ENCODE assay signal across 12 cellular contexts in genomic region chr4:82680834-82681233, GRCh38.
"Had no signal": no experiment of that assay in that cellular context is flagged by ENCODE, and none has a peak within 500 bp of the region (broad histone marks: within the 10 kb centered on the region; RNA-seq: fewer than 3 reads in every experiment).

No MANE protein-coding gene starts in this region.

- H3K36me3 Mint-ChIP-seq: activated naive CD8-positive, alpha-beta T cell treated with anti-CD3 and anti-CD28 coated beads, Interleukin-2, amount 10 ng/mL, durations not matched to agents 7 days and 5 days; stimulated activated naive B cell treated with anti-CD40 and anti-IgM and Interleukin-4, amounts not matched to agents 10 μg/mL and 1 μg/mL and 100 μg/mL, for 72 hours had no signal

- H3K4me3 ChIP-seq: lower lobe of right lung, neural progenitor cell, tibial artery had no signal

- H3K4me1 Mint-ChIP-seq: activated CD4-positive, alpha-beta T cell treated with anti-CD3 and anti-CD28 coated beads, Interleukin-2, amount 10 ng/mL, durations not matched to agents 7 days and 5 days had no signal

- H3K27me3 Mint-ChIP-seq: stimulated activated naive B cell treated with anti-CD40 and anti-IgM and Interleukin-4, amounts not matched to agents 10 μg/mL and 1 μg/mL and 100 μg/mL, for 72 hours had no signal

- H3K27ac Mint-ChIP-seq: activated CD4-positive, alpha-beta T cell treated with anti-CD3 and anti-CD28 coated beads, Interleukin-2, amount 10 ng/mL, durations not matched to agents 7 days and 5 days; activated naive CD8-positive, alpha-beta T cell treated with anti-CD3 and anti-CD28 coated beads, Interleukin-2, amount 10 ng/mL, durations not matched to agents 7 days and 5 days; effector memory CD8-positive, alpha-beta T cell; mesothelial cell of epicardium; stimulated activated naive B cell treated with anti-CD40 and anti-IgM and Interleukin-4, amounts not matched to agents 10 μg/mL and 1 μg/mL and 100 μg/mL, for 72 hours had no signal

- H3K4me3 Mint-ChIP-seq: activated CD4-positive, alpha-beta T cell treated with anti-CD3 and anti-CD28 coated beads, Interleukin-2, amount 10 ng/mL, durations not matched to agents 7 days and 5 days; activated naive CD8-positive, alpha-beta T cell treated with anti-CD3 and anti-CD28 coated beads, Interleukin-2, amount 10 ng/mL, durations not matched to agents 7 days and 5 days; effector memory CD8-positive, alpha-beta T cell; mesothelial cell of epicardium; neural progenitor cell; stimulated activated naive B cell treated with anti-CD40 and anti-IgM and Interleukin-4, amounts not matched to agents 10 μg/mL and 1 μg/mL and 100 μg/mL, for 72 hours had no signal

- DNase-seq: activated CD4-positive, alpha-beta T cell treated with anti-CD3 and anti-CD28 coated beads, Interleukin-2, amount 10 ng/mL, durations not matched to agents 7 days and 5 days; activated gamma-delta T cell treated with Interleukin-2 at 50 U/mL for 16 hours; activated naive CD8-positive, alpha-beta T cell treated with anti-CD3 and anti-CD28 coated beads, Interleukin-2, amount 10 ng/mL, durations not matched to agents 7 days and 5 days; effector memory CD8-positive, alpha-beta T cell; foreskin melanocyte; kidney glomerular epithelial cell; lower lobe of right lung; retina; stimulated activated naive B cell treated with anti-CD40 and anti-IgM and Interleukin-4, amounts not matched to agents 10 μg/mL and 1 μg/mL and 100 μg/mL, for 72 hours; tibial artery had no signal

- H3K9me3 Mint-ChIP-seq: activated CD4-positive, alpha-beta T cell treated with anti-CD3 and anti-CD28 coated beads, Interleukin-2, amount 10 ng/mL, durations not matched to agents 7 days and 5 days; activated naive CD8-positive, alpha-beta T cell treated with anti-CD3 and anti-CD28 coated beads, Interleukin-2, amount 10 ng/mL, durations not matched to agents 7 days and 5 days; effector memory CD8-positive, alpha-beta T cell; mesothelial cell of epicardium; neural progenitor cell; stimulated activated naive B cell treated with anti-CD40 and anti-IgM and Interleukin-4, amounts not matched to agents 10 μg/mL and 1 μg/mL and 100 μg/mL, for 72 hours had no signal

- ATAC-seq: effector memory CD8-positive, alpha-beta T cell; lower lobe of right lung had no signal
